1 cellular context compared by ENCODE assay signal in genomic region chr2:66445781-66446177, GRCh38.
TF ChIP-seq lines count a peak whose summit lies in the region.

No MANE protein-coding gene starts in this region.

TF ChIP-seq in IMR-90, 13 proteins besides CTCF, POLR2A, EP300 and RAD21:
- TF ChIP-seq, protein P1, sequence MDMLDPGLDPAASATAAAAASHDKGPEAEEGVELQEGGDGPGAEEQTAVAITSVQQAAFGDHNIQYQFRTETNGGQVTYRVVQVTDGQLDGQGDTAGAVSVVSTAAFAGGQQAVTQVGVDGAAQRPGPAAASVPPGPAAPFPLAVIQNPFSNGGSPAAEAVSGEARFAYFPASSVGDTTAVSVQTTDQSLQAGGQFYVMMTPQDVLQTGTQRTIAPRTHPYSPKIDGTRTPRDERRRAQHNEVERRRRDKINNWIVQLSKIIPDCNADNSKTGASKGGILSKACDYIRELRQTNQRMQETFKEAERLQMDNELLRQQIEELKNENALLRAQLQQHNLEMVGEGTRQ (IDR thresholded peaks at IDR 0.05; ENCODE audit: low read depth, low read length), result no peak
- TF ChIP-seq, protein P2, sequence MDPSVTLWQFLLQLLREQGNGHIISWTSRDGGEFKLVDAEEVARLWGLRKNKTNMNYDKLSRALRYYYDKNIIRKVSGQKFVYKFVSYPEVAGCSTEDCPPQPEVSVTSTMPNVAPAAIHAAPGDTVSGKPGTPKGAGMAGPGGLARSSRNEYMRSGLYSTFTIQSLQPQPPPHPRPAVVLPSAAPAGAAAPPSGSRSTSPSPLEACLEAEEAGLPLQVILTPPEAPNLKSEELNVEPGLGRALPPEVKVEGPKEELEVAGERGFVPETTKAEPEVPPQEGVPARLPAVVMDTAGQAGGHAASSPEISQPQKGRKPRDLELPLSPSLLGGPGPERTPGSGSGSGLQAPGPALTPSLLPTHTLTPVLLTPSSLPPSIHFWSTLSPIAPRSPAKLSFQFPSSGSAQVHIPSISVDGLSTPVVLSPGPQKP (IDR thresholded peaks at IDR 0.05; ENCODE audit: borderline replicate concordance, low read depth, low read length), result no peak
- TF ChIP-seq MAFK (IDR thresholded peaks at IDR 0.05; ENCODE audit: low read depth, low read length), result no peak
- no peak for TF ChIP-seq RCOR1 (IDR thresholded peaks at IDR 0.05; ENCODE audit: insufficient replicate concordance, low read length)
- TF ChIP-seq CEBPB (IDR thresholded peaks at IDR 0.05; ENCODE audit: low read depth, low read length), result no peak
- TF ChIP-seq CHD1 (IDR thresholded peaks at IDR 0.05; ENCODE audit: low read depth, low read length), result no peak
- TF ChIP-seq FOS (IDR thresholded peaks at IDR 0.05; ENCODE audit: low read depth, low read length), result no peak
- TF ChIP-seq SMC3 (IDR thresholded peaks at IDR 0.05; ENCODE audit: low read depth, low read length), result no peak
- no peak for TF ChIP-seq RFX5 (IDR thresholded peaks at IDR 0.05; ENCODE audit: low read depth, low read length)
- TF ChIP-seq MXI1 (IDR thresholded peaks at IDR 0.05; ENCODE audit: borderline replicate concordance, low read depth, low read length), result no peak
- no peak for TF ChIP-seq BHLHE40 (IDR thresholded peaks at IDR 0.05; ENCODE audit: low read depth, low read length)
